Comparison of ENCODE assay signal across 18 cellular contexts in genomic region chr14:83940253-83940652, GRCh38.
DNase-seq lines count a peak whose midpoint lies in the region; ATAC-seq and TF ChIP-seq lines count a peak whose summit lies in the region.
"Had no signal": no experiment of that assay in that cellular context is flagged by ENCODE, and none has a peak within 500 bp of the region (broad histone marks: within the 10 kb centered on the region; RNA-seq: fewer than 3 reads in every experiment).

No MANE protein-coding gene starts in this region.

- H3K4me3 Mint-ChIP-seq in brain, result no peak overlapping the region
- H3K4me3 Mint-ChIP-seq: naive thymus-derived CD8-positive, alpha-beta T cell had no signal

- H3K27me3 Mint-ChIP-seq in brain, result no peaks in the 10 kb centered on the region
- H3K27me3 Mint-ChIP-seq: naive thymus-derived CD8-positive, alpha-beta T cell had no signal

- peaks cover 13 to 28% (median 23%) of the 10 kb centered on the region in 5 experiments for H3K9me3 Mint-ChIP-seq in brain

- no peak overlapping the region for H3K27ac Mint-ChIP-seq in brain
- H3K27ac Mint-ChIP-seq: naive thymus-derived CD8-positive, alpha-beta T cell had no signal

- DNase-seq in DMS53 (lab: John Stamatoyannopoulos, UW) (peak; percentile 14), DMS53 treated with DMSO at 0.1 percent for 48 hours (lab: John Stamatoyannopoulos, UW; ENCODE audit: unreplicated experiment) (no peak), H4 (ENCODE audit: low spot score) (peak; percentile 8), left kidney (ENCODE audit: low read depth, low spot score) (peak; percentile 8)
- DNase-seq: activated effector memory CD4-positive, alpha-beta T cell treated with anti-CD3 and anti-CD28 coated beads, Interleukin-2, amount 50 U/mL, for 16 hours; amniotic stem cell; IMR-90; MV-4-11; naive thymus-derived CD8-positive, alpha-beta T cell; NCI-H2107; Right ventricle myocardium superior; spleen; T-helper 2 cell had no signal

- H3K4me1 Mint-ChIP-seq in brain, result no peaks in the 10 kb centered on the region
- H3K4me1 Mint-ChIP-seq: naive thymus-derived CD8-positive, alpha-beta T cell had no signal

- ATAC-seq in esophagus mucosa (no peak), HG03354 (IDR thresholded peaks at IDR 0.05; ENCODE audit: poor library complexity, severe bottlenecking, unreplicated experiment) (no peak)
- no peak for ATAC-seq in activated CD4-positive, CD25-positive, alpha-beta regulatory T cell treated with anti-CD3 and anti-CD28 coated beads, Interleukin-2, amount 50 U/mL, for 24 hours
- ATAC-seq: gastroesophageal sphincter; naive thymus-derived CD8-positive, alpha-beta T cell had no signal

- peaks cover 9% of the 10 kb centered on the region for H3K36me3 Mint-ChIP-seq in brain

- peak; percentile 21 to 39 for TF ChIP-seq CTCF in brain (conservative IDR thresholded peaks at IDR 0.05)
